In genomic region chr5:172179032-172179989, GRCh38 we compare ENCODE assay signal across 8 cellular contexts. TPM values are rescaled to one million over a fixed set of nuclear protein-coding genes. Genes with fewer than 3 reads are reported as not detected.
DNase-seq lines count a peak whose midpoint lies in the region; ATAC-seq and TF ChIP-seq lines count a peak whose summit lies in the region.

No MANE protein-coding gene starts in this region.

- peak overlapping the region; percentile 43 for H3K4me3 Mint-ChIP-seq in MCF 10A (ENCODE audit: unreplicated experiment)

- H3K9me3 ChIP-seq in lung (ENCODE audit: control insufficient read depth in 2 of 2, insufficient read depth in 1 of 2, low read length in 1 of 2) = no peaks in the 10 kb centered on the region
- H3K9me3 ChIP-seq in transverse colon = no peaks in the 10 kb centered on the region

- H3K4me1 ChIP-seq in lung (ENCODE audit: control insufficient read depth in 2 of 2, insufficient read depth in 2 of 2, low read length in 2 of 2) = peaks cover 0 to 21% of the 10 kb centered on the region in 2 donors
- H3K4me1 ChIP-seq in transverse colon = peaks cover 0 to 28% (median 3%) of the 10 kb centered on the region in 4 donors

- no peak for TF ChIP-seq POLR2A in transverse colon (IDR thresholded peaks at IDR 0.05)

- no peak for TF ChIP-seq EP300 in transverse colon (IDR thresholded peaks at IDR 0.05; ENCODE audit: low read depth)

- DNase-seq in SKM-1 treated with dmso at 0.1 percent for 144 hours (lab: John Stamatoyannopoulos, UW; ENCODE audit: unreplicated experiment) (peak; percentile 75), MCF 10A (ENCODE audit: unreplicated experiment) (peak; percentile 49), lung (ENCODE audit: low spot score) (no peak), transverse colon (peak; percentile 45), cerebellar nuclear complex (lab: John Stamatoyannopoulos, UW) (no peak)

- intact Hi-C loops in MCF 10A (cut with micrococcal nuclease) (no loop called here), transverse colon (cut with DNase I; ENCODE audit: low total_unique reads) (no loop called here)

- H3K27me3 ChIP-seq in lung (ENCODE audit: control insufficient read depth, insufficient read depth) (no peaks in the 10 kb centered on the region), transverse colon (no peaks in the 10 kb centered on the region)

- H3K9me3 Mint-ChIP-seq in MCF 10A (ENCODE audit: unreplicated experiment) = no peaks in the 10 kb centered on the region

- ATAC-seq in GM18498 (IDR thresholded peaks at IDR 0.05; ENCODE audit: unreplicated experiment) (peak; percentile 26), HG02938 (IDR thresholded peaks at IDR 0.05; ENCODE audit: unreplicated experiment) (peak; percentile 24), lung (ENCODE audit: insufficient read depth, low FRiP score) (no peak), HG02973 (IDR thresholded peaks at IDR 0.05; ENCODE audit: unreplicated experiment) (no peak)

- H3K4me1 Mint-ChIP-seq in MCF 10A (ENCODE audit: insufficient read depth, unreplicated experiment) = peaks cover 21% of the 10 kb centered on the region

- no peak for TF ChIP-seq CTCF in MCF 10A (IDR thresholded peaks at IDR 0.05; ENCODE audit: unreplicated experiment)
- TF ChIP-seq CTCF in lung (IDR thresholded peaks at IDR 0.05; ENCODE audit: control extremely low read depth, extremely low read depth) = no peak
- no peak for TF ChIP-seq CTCF in transverse colon (IDR thresholded peaks at IDR 0.05)

- no peaks in the 10 kb centered on the region for H3K36me3 ChIP-seq in lung (ENCODE audit: control insufficient read depth in 2 of 2, insufficient read depth in 2 of 2, low read length in 2 of 2)
- H3K36me3 ChIP-seq in transverse colon = no peaks in the 10 kb centered on the region

- in situ Hi-C loops in transverse colon (cut with MboI; ENCODE audit: low pct_ligation_motif_present in 1 of 4, low pct_unique_long_range_greater_than_20kb in 1 of 4, low sequenced_read_pairs in 3 of 4) = no loop called here

- no peak overlapping the region for H3K27ac Mint-ChIP-seq in MCF 10A (ENCODE audit: low read depth, unreplicated experiment)

- peaks cover 11% of the 10 kb centered on the region for H3K36me3 Mint-ChIP-seq in MCF 10A (ENCODE audit: insufficient read depth, unreplicated experiment)

- BruUV-seq in MCF 10A (replicated peaks; lab: Mats Ljungman, UMichigan) = no TSS peak

- 11 to 36% methylated on average over 17 of the region's 17 CpGs for WGBS in lung, 2 donors
- WGBS in transverse colon (ENCODE audit: low coverage in 1 of 2), 2 donors = 52% methylated on average over 17 of the region's 17 CpGs; no CpG with 5 or more reads in 1 of the 2 donors

- H3K27me3 Mint-ChIP-seq in MCF 10A (ENCODE audit: insufficient read depth, unreplicated experiment) = no peaks in the 10 kb centered on the region

- POLR2A ChIA-PET in MCF 10A (lab: Yijun Ruan, JAX) = interaction anchor here (0.5 to 1.5 kb wide), 3 partner anchors 23 to 72 kb away, joined by 3 to 4 read pairs (median 3); no protein-coding TSS in a partner anchor

- H3K4me3 ChIP-seq in lung (no peak overlapping the region), transverse colon (peak overlapping the region in 1 of 4 donors; percentile 12)

- CTCF ChIA-PET in MCF 10A (lab: Yijun Ruan, JAX) = interaction anchor here (1.1 to 1.6 kb wide), 4 partner anchors 9 to 267 kb away, joined by 3 to 6 read pairs (median 4); no protein-coding TSS in a partner anchor

- H3K27ac ChIP-seq in lung (ENCODE audit: low read depth in 1 of 2, low read length in 1 of 2) (peak overlapping the region; percentile 42 to 87), transverse colon (peak overlapping the region; percentile 64 to 84 (median 74))

RNA-seq across cellular contexts. Expression of gene STK10, which starts 8.7 kb away (rescaled TPM):
- total RNA-seq in MCF 10A (2022) (46.5 and 49.9 TPM in 2 replicates), lung (10 to 100 TPM; 29.9 to 65.4 TPM), transverse colon (100 to 1,000 TPM in 1 of 4 donors, 10 to 100 TPM in 3; 21.2 to 207 (median 49.3) TPM)
- 10 to 100 TPM; 17.2 to 57.3 TPM for polyA plus RNA-seq in lung

RNA-seq across cellular contexts. Expression of gene EFCAB9, which starts 14.7 kb away (rescaled TPM):
- not detected in 2 replicates for total RNA-seq in MCF 10A (2022)
- total RNA-seq in lung = not detected
- polyA plus RNA-seq in lung = not detected
- not detected for total RNA-seq in transverse colon

Comparison
In these comparisons a context has a peak if more than half of its experiments do, and no peak if none do; other contexts are left out.
1. ATAC-seq: peak in GM18498 (single experiment) and HG02938 (single experiment); none in lung (single experiment) and HG02973 (single experiment).
2. DNase-seq: peak in SKM-1 treated with dmso at 0.1 percent for 144 hours (single experiment), MCF 10A (single experiment) and transverse colon (single experiment); none in lung (single experiment) and cerebellar nuclear complex (0 of 2).